ENCODE assay signal across 24 cellular contexts in genomic region chr5:67061511-67061910, GRCh38.
DNase-seq lines count a peak whose midpoint lies in the region; ATAC-seq and TF ChIP-seq lines count a peak whose summit lies in the region.
"Had no signal": no experiment of that assay in that cellular context is flagged by ENCODE, and none has a peak within 500 bp of the region (broad histone marks: within the 10 kb centered on the region; RNA-seq: fewer than 3 reads in every experiment).

No MANE protein-coding gene starts in this region.

- CTCF ChIA-PET in MCF 10A (lab: Yijun Ruan, JAX), result no interaction called here

- BruUV-seq in MCF 10A (replicated peaks; lab: Mats Ljungman, UMichigan), result no TSS peak

- H3K27me3 Mint-ChIP-seq in MCF 10A (ENCODE audit: insufficient read depth, unreplicated experiment), result no peaks in the 10 kb centered on the region
- H3K27me3 Mint-ChIP-seq: CD4-positive, CD25-positive, alpha-beta regulatory T cell had no signal

- POLR2A ChIA-PET in MCF 10A (lab: Yijun Ruan, JAX), result interaction anchor here (0.9 to 2.7 kb wide), 3 partner anchors 40 to 57 kb away, joined by 3 to 23 read pairs (median 5); no protein-coding TSS in a partner anchor

- DNase-seq in MCF 10A (ENCODE audit: unreplicated experiment) (no peak), breast epithelium (ENCODE audit: low spot score in 2 of 2) (no peak), gastrocnemius medialis (no peak), MG63 (no peak), putamen (ENCODE audit: low spot score) (no peak)
- DNase-seq: CD4-positive, CD25-positive, alpha-beta regulatory T cell; H9; Karpas-422; MV-4-11; NCI-H1105 treated with DMSO at 0.1 percent for 48 hours; NCI-H146; NCI-H1930; NCI-H2107; NCI-H446 treated with DMSO at 0.1 percent for 48 hours; NCI-H526; NCI-H82; RPMI8226; SHP77 treated with DMSO at 0.1 percent for 48 hours had no signal

- in situ Hi-C loops in gastrocnemius medialis (cut with MboI; ENCODE audit: low sequenced_read_pairs in 4 of 4), result no loop called here

- H3K36me3 ChIP-seq in breast epithelium, result no peaks in the 10 kb centered on the region
- no peaks in the 10 kb centered on the region for H3K36me3 ChIP-seq in gastrocnemius medialis
- no peaks in the 10 kb centered on the region for H3K36me3 ChIP-seq in MG63

- no peaks in the 10 kb centered on the region for H3K27me3 ChIP-seq in breast epithelium
- no peaks in the 10 kb centered on the region for H3K27me3 ChIP-seq in gastrocnemius medialis
- no peaks in the 10 kb centered on the region for H3K27me3 ChIP-seq in MG63
- H3K27me3 ChIP-seq: BLaER1 had no signal

- no peak overlapping the region for H3K4me3 ChIP-seq in breast epithelium
- H3K4me3 ChIP-seq in gastrocnemius medialis, result no peak overlapping the region
- H3K4me3 ChIP-seq in MG63, result no peak overlapping the region
- H3K4me3 ChIP-seq: BLaER1, GM23338, SK-N-MC had no signal

- H3K27ac ChIP-seq in breast epithelium (no peak overlapping the region), gastrocnemius medialis (peak overlapping the region in 3 of 4 donors; percentile 34 to 66 (median 54))
- H3K27ac ChIP-seq: BLaER1, SK-N-MC had no signal

- no peak for TF ChIP-seq CTCF in MCF 10A (IDR thresholded peaks at IDR 0.05; ENCODE audit: unreplicated experiment)
- no peak for TF ChIP-seq CTCF in breast epithelium (IDR thresholded peaks at IDR 0.05)
- TF ChIP-seq CTCF in gastrocnemius medialis (IDR thresholded peaks at IDR 0.05 in 4 of 5, conservative IDR thresholded peaks at IDR 0.05 in 1 of 5), result no peak

- peak overlapping the region; percentile 7 for H3K4me3 Mint-ChIP-seq in MCF 10A (ENCODE audit: unreplicated experiment)
- H3K4me3 Mint-ChIP-seq: CD4-positive, CD25-positive, alpha-beta regulatory T cell; GM23338; H9 had no signal

- no peaks in the 10 kb centered on the region for H3K9me3 ChIP-seq in breast epithelium
- no peaks in the 10 kb centered on the region for H3K9me3 ChIP-seq in gastrocnemius medialis
- H3K9me3 ChIP-seq in MG63, result no peaks in the 10 kb centered on the region
- H3K9me3 ChIP-seq: BLaER1 had no signal

- H3K27ac Mint-ChIP-seq in MCF 10A (ENCODE audit: low read depth, unreplicated experiment), result peak overlapping the region; percentile 46
- H3K27ac Mint-ChIP-seq: GM23338 had no signal

- peaks cover 29% of the 10 kb centered on the region for H3K36me3 Mint-ChIP-seq in MCF 10A (ENCODE audit: insufficient read depth, unreplicated experiment)

- no peak for TF ChIP-seq POLR2A in breast epithelium (IDR thresholded peaks at IDR 0.05)
- no peak for TF ChIP-seq POLR2A in gastrocnemius medialis (IDR thresholded peaks at IDR 0.05)

- peaks cover 45% of the 10 kb centered on the region for H3K4me1 Mint-ChIP-seq in MCF 10A (ENCODE audit: insufficient read depth, unreplicated experiment)

- no peaks in the 10 kb centered on the region for H3K4me1 ChIP-seq in breast epithelium
- peaks cover 23 to 30% of the 10 kb centered on the region in 2 donors for H3K4me1 ChIP-seq in gastrocnemius medialis
- H3K4me1 ChIP-seq: BLaER1 had no signal

- peaks cover 8% of the 10 kb centered on the region for H3K9me3 Mint-ChIP-seq in MCF 10A (ENCODE audit: unreplicated experiment)
- H3K9me3 Mint-ChIP-seq: CD4-positive, CD25-positive, alpha-beta regulatory T cell; GM23338; H9 had no signal

- ATAC-seq in esophagus mucosa (peak; percentile 72), gastrocnemius medialis (no peak), HG02759 (IDR thresholded peaks at IDR 0.05; ENCODE audit: unreplicated experiment) (no peak)
- ATAC-seq: GM23338, HepG2 had no signal

- intact Hi-C loops in MCF 10A (cut with micrococcal nuclease), result loop anchor here (5.0 kb wide), 1 partner anchor 54 kb away; no protein-coding TSS in a partner anchor
- intact Hi-C loops in breast epithelium (cut with DNase I; ENCODE audit: low total_unique reads), result no loop called here
- intact Hi-C loops in gastrocnemius medialis (cut with DNase I; ENCODE audit: low total_unique reads), result no loop called here

Comparison
In these comparisons a context has a peak if more than half of its experiments do, and no peak if none do; other contexts are left out.
1. H3K27ac ChIP-seq: peak in gastrocnemius medialis (3 of 4); none in breast epithelium (0 of 2).